In genomic region chr3:190877925-190878324, GRCh38 we compare ENCODE assay signal across 11 cellular contexts. TPM values are rescaled to one million over a fixed set of nuclear protein-coding genes. Genes with fewer than 3 reads are reported as not detected.
DNase-seq lines count a peak whose midpoint lies in the region; ATAC-seq and TF ChIP-seq lines count a peak whose summit lies in the region.
"Had no signal": no experiment of that assay in that cellular context is flagged by ENCODE, and none has a peak within 500 bp of the region (broad histone marks: within the 10 kb centered on the region; RNA-seq: fewer than 3 reads in every experiment).

No MANE protein-coding gene starts in this region.

- H3K27me3 ChIP-seq in upper lobe of right lung: no peaks in the 10 kb centered on the region

- DNase-seq in stimulated activated CD4-positive, alpha-beta T cell treated with anti-CD3 and anti-CD28 coated beads, Interleukin-4, amount 100 ng/mL, for 1 hour: peak; percentile 4
- DNase-seq in stimulated activated CD4-positive, alpha-beta T cell treated with anti-CD3 and anti-CD28 coated beads, Interleukin-4, amount 100 ng/mL, for 24 hours: no peak
- peak; percentile 58 for DNase-seq in NAMALWA (ENCODE audit: low spot score)
- DNase-seq in epithelial cell of esophagus (ENCODE audit: low read depth): no peak
- DNase-seq in upper lobe of right lung: no peak
- no peak for DNase-seq in kidney tubule cell (ENCODE audit: low spot score)
- no peak for DNase-seq in globus pallidus (ENCODE audit: low spot score)
- DNase-seq: kidney had no signal

- no peak overlapping the region for H3K4me3 ChIP-seq in epithelial cell of esophagus (ENCODE audit: low read length)
- H3K4me3 ChIP-seq in upper lobe of right lung: no peak overlapping the region

- ATAC-seq in upper lobe of right lung (no peak), GM19455 (IDR thresholded peaks at IDR 0.05; ENCODE audit: unreplicated experiment) (no peak)

- no peak overlapping the region for H3K27ac ChIP-seq in upper lobe of right lung

- intact Hi-C loops in upper lobe of right lung (cut with DNase I): no loop called here

- H3K4me1 ChIP-seq in upper lobe of right lung: no peaks in the 10 kb centered on the region

- H3K36me3 ChIP-seq in upper lobe of right lung: no peaks in the 10 kb centered on the region

- TF ChIP-seq CTCF in epithelial cell of esophagus (IDR thresholded peaks at IDR 0.05; ENCODE audit: insufficient read depth, low read depth, low read length, missing control alignments): peak; percentile 36
- peak; percentile 29 for TF ChIP-seq CTCF in upper lobe of right lung (IDR thresholded peaks at IDR 0.05)

- no peaks in the 10 kb centered on the region for H3K9me3 ChIP-seq in upper lobe of right lung

RNA-seq across cellular contexts. Expression of gene GMNC, which starts 15.4 kb away (rescaled TPM):
- total RNA-seq in upper lobe of right lung: not detected
- total RNA-seq: HT-29, NCI-H460 had no signal

Comparison
In these comparisons a context has a peak if more than half of its experiments do, and no peak if none do; other contexts are left out.
1. DNase-seq: peak in stimulated activated CD4-positive, alpha-beta T cell treated with anti-CD3 and anti-CD28 coated beads, Interleukin-4, amount 100 ng/mL, for 1 hour (single experiment) and NAMALWA (single experiment); none in stimulated activated CD4-positive, alpha-beta T cell treated with anti-CD3 and anti-CD28 coated beads, Interleukin-4, amount 100 ng/mL, for 24 hours (single experiment), epithelial cell of esophagus (single experiment), upper lobe of right lung (single experiment), kidney tubule cell (single experiment) and globus pallidus (single experiment).